Comparison of ENCODE assay signal across 8 cellular contexts in the genomic region with DNA sequence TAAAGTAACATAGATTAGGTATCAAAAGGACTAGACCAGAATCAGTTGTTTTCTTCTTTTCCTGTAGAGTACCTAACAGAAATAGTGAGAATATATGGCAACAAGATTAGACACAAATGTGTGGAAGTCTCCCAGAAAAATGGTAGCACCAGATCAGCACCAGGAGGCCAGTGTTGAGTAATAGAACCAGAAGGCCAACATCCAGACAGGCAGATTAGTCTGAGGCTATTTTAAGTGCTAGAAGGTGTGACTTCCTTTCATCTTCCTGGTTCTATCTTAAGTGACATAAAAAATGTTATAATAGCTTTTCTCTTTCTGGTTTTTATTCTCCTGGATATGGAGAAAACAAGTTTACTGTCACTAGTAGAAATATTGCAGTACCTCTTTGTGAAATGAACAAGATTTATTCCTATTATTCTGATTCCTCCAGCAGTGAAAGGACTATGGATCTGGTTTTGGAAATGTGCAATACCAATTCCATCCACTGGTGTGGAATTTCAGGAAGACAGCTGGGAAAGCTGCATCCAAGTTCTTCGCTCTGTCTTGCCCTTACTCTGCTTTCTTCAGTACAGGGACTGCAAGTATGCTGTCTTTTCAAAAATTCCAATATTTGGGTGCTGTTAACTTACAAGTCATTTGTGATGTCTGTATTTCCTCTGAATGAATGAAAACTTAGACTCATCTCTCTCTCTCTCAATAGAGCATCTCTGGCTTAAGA. TPM values are rescaled to one million over a fixed set of nuclear protein-coding genes. Genes with fewer than 3 reads are reported as not detected.
A peak's percentile ranks its signal among the peaks of the same experiment; 100 is the strongest.
DNase-seq lines count a peak whose midpoint lies in the region; ATAC-seq and TF ChIP-seq lines count a peak whose summit lies in the region.
"Had no signal": no experiment of that assay in that cellular context is flagged by ENCODE, and none has a peak within 500 bp of the region (broad histone marks: within the 10 kb centered on the region; RNA-seq: fewer than 3 reads in every experiment).

No MANE protein-coding gene starts in this region.

- H3K4me1 ChIP-seq in gastroesophageal sphincter: no peaks in the 10 kb centered on the region
- H3K4me1 ChIP-seq: testis had no signal

- H3K4me3 ChIP-seq in gastroesophageal sphincter: no peak overlapping the region
- H3K4me3 ChIP-seq: testis had no signal

- WGBS in gastroesophageal sphincter (ENCODE audit: low coverage in 1 of 2), 2 donors: 83 to 89% methylated on average over 1 of the region's 1 CpG

- TF ChIP-seq CTCF in gastroesophageal sphincter (IDR thresholded peaks at IDR 0.05): peak; percentile 6 to 37 (median 18)

- TF ChIP-seq POLR2A in gastroesophageal sphincter (IDR thresholded peaks at IDR 0.05): no peak

- DNase-seq in AG08395 (ENCODE audit: low spot score) (peak; percentile 32), LHCN-M2 (ENCODE audit: low read depth) (peak; percentile 32), OCI-M2 (lab: John Stamatoyannopoulos, UW; ENCODE audit: unreplicated experiment) (no peak), NCI-H1417 treated with DMSO at 0.1 percent for 48 hours (lab: John Stamatoyannopoulos, UW) (no peak)
- DNase-seq: NK-92 treated with Interleukin-12 subunit alpha and Interleukin-12 subunit beta, amount 100 ng/mL, for 24 hours; testis had no signal

- H3K27me3 ChIP-seq in gastroesophageal sphincter: no peaks in the 10 kb centered on the region
- H3K27me3 ChIP-seq: testis had no signal

- no peak overlapping the region for H3K27ac ChIP-seq in gastroesophageal sphincter
- H3K27ac ChIP-seq: testis had no signal

- no peak for TF ChIP-seq EP300 in gastroesophageal sphincter (IDR thresholded peaks at IDR 0.05)

- no peak for ATAC-seq in gastroesophageal sphincter
- ATAC-seq in GM19467 (IDR thresholded peaks at IDR 0.05; ENCODE audit: unreplicated experiment): no peak

- H3K9me3 ChIP-seq in gastroesophageal sphincter: no peaks in the 10 kb centered on the region
- H3K9me3 ChIP-seq: testis had no signal

- H3K36me3 ChIP-seq in gastroesophageal sphincter: peaks cover 0 to 79% of the 10 kb centered on the region in 2 donors

RNA-seq across cellular contexts. Expression of a gene that starts 39.1 kb away (rescaled TPM):
- total RNA-seq in LHCN-M2 (2014; rRNA removed) (2.1 and 2.7 TPM in 2 replicates), gastroesophageal sphincter (1 to 10 TPM; 1.1 to 4.8 (median 3.8) TPM)
- 0.80 TPM for polyA plus RNA-seq in LHCN-M2 (2012)

RNA-seq across cellular contexts. Expression of a gene that starts 39.1 kb away (rescaled TPM):
- total RNA-seq in LHCN-M2 (2014; rRNA removed) (33.4 and 36.3 TPM in 2 replicates), gastroesophageal sphincter (10 to 100 TPM; 17.7 to 31.9 (median 24.3) TPM)
- polyA plus RNA-seq in LHCN-M2 (2012): 9.5 TPM

RNA-seq across cellular contexts. Expression of a gene that starts 39.8 kb away (rescaled TPM):
- total RNA-seq in LHCN-M2 (2014; rRNA removed) (16.0 and 17.4 TPM in 2 replicates), gastroesophageal sphincter (10 to 100 TPM; 17.0 to 35.2 (median 20.3) TPM)
- polyA plus RNA-seq in LHCN-M2 (2012): 4.9 TPM

RNA-seq across cellular contexts. Expression of a gene that starts 57.9 kb away (rescaled TPM):
- 12.2 and 14.3 TPM in 2 replicates for total RNA-seq in LHCN-M2 (2014; rRNA removed)
- polyA plus RNA-seq in LHCN-M2 (2012): 5.7 TPM
- 10 to 100 TPM; 12.1 to 15.2 (median 14.3) TPM for total RNA-seq in gastroesophageal sphincter

RNA-seq across cellular contexts. Expression of a gene that starts 58.0 kb away (rescaled TPM):
- total RNA-seq in LHCN-M2 (2014; rRNA removed) (40.7 and 47.1 TPM in 2 replicates), gastroesophageal sphincter (10 to 100 TPM in 2 of 4 donors, 1 to 10 TPM in 2; 6.5 to 11.5 (median 9.8) TPM)
- 20.7 TPM for polyA plus RNA-seq in LHCN-M2 (2012)

Comparison
In these comparisons a context has a peak if more than half of its experiments do, and no peak if none do; other contexts are left out.
1. DNase-seq: peak in AG08395 (single experiment) and LHCN-M2 (single experiment); none in OCI-M2 (single experiment) and NCI-H1417 treated with DMSO at 0.1 percent for 48 hours (single experiment).